In genomic region chr3:64559658-64560057, GRCh38 we compare ENCODE assay signal across 26 cellular contexts.
A peak's percentile ranks its signal among the peaks of the same experiment; 100 is the strongest.
DNase-seq lines count a peak whose midpoint lies in the region; ATAC-seq and TF ChIP-seq lines count a peak whose summit lies in the region.
"Had no signal": no experiment of that assay in that cellular context is flagged by ENCODE, and none has a peak within 500 bp of the region (broad histone marks: within the 10 kb centered on the region; RNA-seq: fewer than 3 reads in every experiment).

No MANE protein-coding gene starts in this region.

- peak; percentile 19 for DNase-seq in fibroblast of gingiva (ENCODE audit: low read depth)
- no peak for DNase-seq in ureter (ENCODE audit: low spot score)
- DNase-seq in GM10248 (ENCODE audit: extremely low spot score), result no peak
- DNase-seq in brain microvascular endothelial cell, result no peak
- no peak for DNase-seq in natural killer cell
- DNase-seq: Caco-2; CD8-positive, alpha-beta T cell; DMS 273 treated with DMSO at 0.1 percent for 48 hours; DMS79; EL; GDM1; KBM-7; NCI-H1105 treated with DMSO at 0.1 percent for 48 hours; NCI-H146; NCI-H1930; NCI-H2107; NCI-H446; NCI-H524 treated with DMSO at 0.1 percent for 48 hours; NCI-H774; PC-3; SK-N-SH had no signal

- no peak overlapping the region for H3K4me3 Mint-ChIP-seq in brain
- peak overlapping the region; percentile 3 to 62 (median 6) for H3K4me3 Mint-ChIP-seq in nephron
- H3K4me3 Mint-ChIP-seq in natural killer cell, result no peak overlapping the region
- H3K4me3 Mint-ChIP-seq: CD8-positive, alpha-beta T cell had no signal

- no peaks in the 10 kb centered on the region for H3K27me3 ChIP-seq in subcutaneous abdominal adipose tissue (ENCODE audit: control insufficient read depth in 5 of 5, insufficient read depth in 4 of 5, low read length in 5 of 5)
- no peaks in the 10 kb centered on the region for H3K27me3 ChIP-seq in brain microvascular endothelial cell (replicated peaks)

- H3K27ac ChIP-seq in subcutaneous abdominal adipose tissue (ENCODE audit: low read depth, low read length), result peak overlapping the region; percentile 45
- H3K27ac ChIP-seq in brain microvascular endothelial cell, result no peak overlapping the region
- H3K27ac ChIP-seq: A549, C4-2B had no signal

- intact Hi-C loops in natural killer cell (cut with micrococcal nuclease), result no loop called here

- H3K4me3 ChIP-seq in subcutaneous abdominal adipose tissue (ENCODE audit: low read depth in 1 of 5, low read length in 5 of 5) (no peak overlapping the region), brain microvascular endothelial cell (ENCODE audit: low read depth, low read length) (no peak overlapping the region)
- H3K4me3 ChIP-seq: A549 had no signal

- H3K9ac ChIP-seq in subcutaneous abdominal adipose tissue (ENCODE audit: low read length in 5 of 5), result no peak overlapping the region
- H3K9ac ChIP-seq: SK-N-SH had no signal

- H3K27me3 Mint-ChIP-seq in brain, result peaks cover 3% of the 10 kb centered on the region
- H3K27me3 Mint-ChIP-seq in nephron (ENCODE audit: low read depth), result no peaks in the 10 kb centered on the region
- H3K27me3 Mint-ChIP-seq in natural killer cell (ENCODE audit: low read depth in 2 of 2), result no peaks in the 10 kb centered on the region

- H3K4me1 Mint-ChIP-seq in brain (peaks cover 21% of the 10 kb centered on the region), nephron (peaks cover 62% of the 10 kb centered on the region), natural killer cell (no peaks in the 10 kb centered on the region)

- POLR2A ChIA-PET in GM10248 (lab: Yijun Ruan, JAX), result no interaction called here

- CTCF ChIA-PET in GM10248 (lab: Yijun Ruan, JAX), result no interaction called here

- TF ChIP-seq CTCF in brain (conservative IDR thresholded peaks at IDR 0.05), result no peak
- no peak for TF ChIP-seq CTCF in nephron (IDR thresholded peaks at IDR 0.05; ENCODE audit: unreplicated experiment in 3 of 3)
- TF ChIP-seq CTCF in GM10248 (IDR thresholded peaks at IDR 0.05; ENCODE audit: control extremely low read depth, extremely low read depth, low read depth, missing control alignments), result no peak
- TF ChIP-seq CTCF in brain microvascular endothelial cell (IDR thresholded peaks at IDR 0.05; ENCODE audit: low read depth, low read length, missing control alignments), result no peak
- no peak for TF ChIP-seq CTCF in natural killer cell (IDR thresholded peaks at IDR 0.05)

- no peaks in the 10 kb centered on the region for H3K9me3 Mint-ChIP-seq in brain
- H3K9me3 Mint-ChIP-seq in nephron, result no peaks in the 10 kb centered on the region
- H3K9me3 Mint-ChIP-seq in natural killer cell, result peaks cover 7% of the 10 kb centered on the region in 2 donors
- H3K9me3 Mint-ChIP-seq: CD8-positive, alpha-beta T cell had no signal

- no peak for ATAC-seq in natural killer cell
- ATAC-seq: A549; CD8-positive, alpha-beta T cell; PC-3 had no signal

- H3K27ac Mint-ChIP-seq in brain, result peak overlapping the region in 3 of 5 experiments; percentile 5 to 31 (median 29)
- peak overlapping the region; percentile 66 to 93 (median 86) for H3K27ac Mint-ChIP-seq in nephron
- no peak overlapping the region for H3K27ac Mint-ChIP-seq in natural killer cell
- H3K27ac Mint-ChIP-seq: CD8-positive, alpha-beta T cell had no signal

- H3K36me3 ChIP-seq in subcutaneous abdominal adipose tissue (ENCODE audit: control insufficient read depth in 5 of 5, insufficient read depth in 5 of 5, low read length in 5 of 5) (peaks cover 0 to 44% (median 29%) of the 10 kb centered on the region in 5 donors), brain microvascular endothelial cell (replicated peaks) (no peaks in the 10 kb centered on the region)

- H3K36me3 Mint-ChIP-seq in brain, result peaks cover 25% of the 10 kb centered on the region
- H3K36me3 Mint-ChIP-seq in nephron (ENCODE audit: low read depth), result peaks cover 64% of the 10 kb centered on the region
- H3K36me3 Mint-ChIP-seq in natural killer cell, result no peaks in the 10 kb centered on the region
- H3K36me3 Mint-ChIP-seq: CD8-positive, alpha-beta T cell had no signal

- peaks cover 0 to 37% (median 27%) of the 10 kb centered on the region in 5 donors for H3K4me1 ChIP-seq in subcutaneous abdominal adipose tissue (ENCODE audit: control insufficient read depth in 5 of 5, insufficient read depth in 5 of 5, low read length in 5 of 5)
- H3K4me1 ChIP-seq: A549, Caco-2 had no signal

- no peaks in the 10 kb centered on the region for H3K9me3 ChIP-seq in subcutaneous abdominal adipose tissue (ENCODE audit: control insufficient read depth in 5 of 5, low read length in 5 of 5)
- H3K9me3 ChIP-seq: A549, Caco-2, SK-N-SH had no signal

- in situ Hi-C loops in brain microvascular endothelial cell (cut with HindIII; ENCODE audit: low pct_ligation_motif_present, low sequenced_read_pairs), result no loop called here

Comparison
In these comparisons a context has a peak if more than half of its experiments do, and no peak if none do; other contexts are left out.
1. H3K27ac Mint-ChIP-seq: peak in brain (3 of 5) and nephron (3 of 3); none in natural killer cell (0 of 2).
2. H3K4me3 Mint-ChIP-seq: peak in nephron (3 of 3); none in brain (0 of 5) and natural killer cell (single experiment).